In genomic region chr2:179020156-179020750, GRCh38 we compare ENCODE assay signal across 8 cellular contexts. TPM values are rescaled to one million over a fixed set of nuclear protein-coding genes. Genes with fewer than 3 reads are reported as not detected.
A peak's percentile ranks its signal among the peaks of the same experiment; 100 is the strongest.
DNase-seq lines count a peak whose midpoint lies in the region; ATAC-seq, FAIRE-seq and TF ChIP-seq lines count a peak whose summit lies in the region.

No MANE protein-coding gene starts in this region.

- no peaks in the 10 kb centered on the region for H3K9me3 Mint-ChIP-seq in neural progenitor cell

- H3K4me1 Mint-ChIP-seq in neural progenitor cell = no peaks in the 10 kb centered on the region

- in situ Hi-C loops in KBM-7 (cut with MboI; ENCODE audit: low pct_unique_long_range_greater_than_20kb, low sequenced_read_pairs) = no loop called here

- H3K4me3 ChIP-seq in GM12865 (ENCODE audit: low read depth, low read length) (no peak overlapping the region), neural progenitor cell (no peak overlapping the region), kidney (ENCODE audit: low read length in 2 of 2) (no peak overlapping the region)

- FAIRE-seq in kidney (lab: Jason Lieb, UNC) = no peak

- no peaks in the 10 kb centered on the region for H3K36me3 ChIP-seq in neural progenitor cell
- no peaks in the 10 kb centered on the region for H3K36me3 ChIP-seq in kidney (ENCODE audit: control insufficient read depth in 1 of 2, insufficient read depth in 2 of 2, low read length in 2 of 2)

- H3K27me3 ChIP-seq in neural progenitor cell = no peaks in the 10 kb centered on the region

- intact Hi-C loops in kidney (cut with DNase I) = no loop called here

- peak; percentile 64 for ATAC-seq in GM21619 (IDR thresholded peaks at IDR 0.05; ENCODE audit: unreplicated experiment)

- H3K4me3 Mint-ChIP-seq in neural progenitor cell = no peak overlapping the region

- H3K79me2 ChIP-seq in neural progenitor cell (ENCODE audit: low read depth) = no peaks in the 10 kb centered on the region

- H3F3A ChIP-seq in neural progenitor cell (ENCODE audit: low read depth) = no peaks in the 10 kb centered on the region

- no peak overlapping the region for H2AFZ ChIP-seq in neural progenitor cell (replicated peaks)

- DNase-seq in GM12865 (ENCODE audit: low read depth) (peak; percentile 67), KBM-7 (peak; percentile 13), SK-N-DZ (ENCODE audit: low spot score) (peak; percentile 23), cerebellar cortex (ENCODE audit: low spot score) (peak; percentile 11), neural progenitor cell (ENCODE audit: low spot score) (peak; percentile 46), NCI-H2196 (lab: John Stamatoyannopoulos, UW; ENCODE audit: unreplicated experiment) (no peak), kidney (no peak)

- peaks cover 5% of the 10 kb centered on the region for H3K4me1 ChIP-seq in neural progenitor cell
- no peaks in the 10 kb centered on the region for H3K4me1 ChIP-seq in kidney (ENCODE audit: control insufficient read depth in 1 of 2, insufficient read depth in 1 of 2, low read depth in 1 of 2, low read length in 2 of 2)

- no peak overlapping the region for H3K27ac Mint-ChIP-seq in neural progenitor cell

- H3K9ac ChIP-seq in neural progenitor cell (no peak overlapping the region), kidney (ENCODE audit: low read length in 2 of 2) (no peak overlapping the region)

- H3K36me3 Mint-ChIP-seq in neural progenitor cell = no peaks in the 10 kb centered on the region

- no peak overlapping the region for H3K4me2 ChIP-seq in neural progenitor cell

- H4K20me1 ChIP-seq in neural progenitor cell (ENCODE audit: low read depth) = no peaks in the 10 kb centered on the region

- H3K27ac ChIP-seq in neural progenitor cell (no peak overlapping the region), kidney (ENCODE audit: low read depth in 2 of 2, low read length in 2 of 2) (no peak overlapping the region)

- H3K9me3 ChIP-seq in neural progenitor cell (ENCODE audit: low read depth) = no peaks in the 10 kb centered on the region
- H3K9me3 ChIP-seq in kidney (ENCODE audit: control insufficient read depth in 1 of 2, low read length in 2 of 2) = no peaks in the 10 kb centered on the region

- peaks cover 4% of the 10 kb centered on the region for H3K27me3 Mint-ChIP-seq in neural progenitor cell (ENCODE audit: insufficient read depth, low read depth)

- TF ChIP-seq CTCF in GM12865 (IDR thresholded peaks at IDR 0.05; ENCODE audit: insufficient read depth, low read depth, low read length, missing control alignments) (peak; percentile 64), neural progenitor cell (IDR thresholded peaks at IDR 0.05) (peak; percentile 65), kidney (IDR thresholded peaks at IDR 0.05; ENCODE audit: borderline replicate concordance, extremely low read depth, insufficient read depth) (no peak)

RNA-seq across cellular contexts. Expression of gene CCDC141, which starts 29.7 kb away (rescaled TPM):
- 0.12 TPM in 1 of 2 replicates, not detected in the other for polyA plus RNA-seq in SK-N-DZ (2014; cell fraction: cytosol; rRNA removed)
- polyA plus RNA-seq in SK-N-DZ (2014; cell fraction: nucleus; rRNA removed) = not detected in 2 replicates
- total RNA-seq in neural progenitor cell (ENCODE audit: low replicate concordance) = 0.46 and 1.8 TPM in 2 replicates
- 3.0 TPM for total RNA-seq in kidney
- not detected for polyA plus RNA-seq in kidney (ENCODE audit: insufficient read depth, low read depth, low replicate concordance)

Comparison
In these comparisons a context has a peak if more than half of its experiments do, and no peak if none do; other contexts are left out.
1. DNase-seq: peak in GM12865 (single experiment), KBM-7 (single experiment), SK-N-DZ (single experiment), cerebellar cortex (single experiment) and neural progenitor cell (single experiment); none in NCI-H2196 (single experiment) and kidney (single experiment).